8 cellular contexts compared by ENCODE assay signal in the genomic region with DNA sequence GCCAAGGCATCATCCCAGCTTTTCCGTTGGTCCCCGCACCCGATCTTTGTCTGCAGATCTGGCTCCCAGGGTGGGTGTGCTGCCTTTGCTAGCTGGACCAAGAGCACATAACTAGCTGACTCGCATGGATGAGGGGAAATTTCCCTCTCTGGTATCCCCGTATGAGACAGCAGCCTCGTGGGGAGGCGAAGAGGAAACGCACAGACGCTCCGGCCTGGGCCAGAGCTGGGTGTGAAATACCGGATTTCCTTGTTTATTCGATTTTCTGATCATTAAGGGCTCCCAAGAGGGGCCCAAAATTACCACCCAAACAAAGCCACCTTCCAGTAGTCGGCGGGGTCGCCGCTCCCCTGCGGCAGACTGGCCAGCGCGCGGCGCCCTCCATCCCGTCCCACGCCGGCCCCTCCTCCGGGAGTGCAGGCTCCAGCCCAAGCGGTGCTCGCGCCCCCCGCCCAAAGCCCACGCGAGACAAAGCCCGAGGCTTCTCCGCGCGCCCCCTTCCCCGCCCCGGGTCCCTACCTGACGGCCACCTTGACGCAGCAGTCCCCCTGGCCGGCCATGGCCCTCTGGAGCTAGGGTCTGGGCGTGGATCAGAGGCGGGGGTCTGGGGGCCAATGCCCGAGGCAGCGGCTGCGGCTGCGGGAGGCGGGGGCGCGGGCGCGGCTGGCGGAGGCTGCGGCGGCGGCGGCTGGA. TPM values are rescaled to one million over a fixed set of nuclear protein-coding genes. Genes with fewer than 3 reads are reported as not detected.
DNase-seq lines count a peak whose midpoint lies in the region; ATAC-seq and TF ChIP-seq lines count a peak whose summit lies in the region.

No MANE protein-coding gene starts in this region.

- peak overlapping the region; percentile 98 for H3K27ac Mint-ChIP-seq in activated T-helper 17 cell treated with anti-CD3 and anti-CD28 coated beads, Interleukin-2, amount 50 U/mL, for 72 hours

- H3K9me3 ChIP-seq in gastrocnemius medialis: no peaks in the 10 kb centered on the region

- peak overlapping the region; percentile 87 for H3K4me3 ChIP-seq in Jurkat, Clone E6-1 (ENCODE audit: low read length)
- peak overlapping the region; percentile 49 to 57 (median 54) for H3K4me3 ChIP-seq in gastrocnemius medialis

- no peak for TF ChIP-seq CTCF in gastrocnemius medialis (IDR thresholded peaks at IDR 0.05 in 4 of 5, conservative IDR thresholded peaks at IDR 0.05 in 1 of 5)

- H3K27me3 ChIP-seq in gastrocnemius medialis: peaks cover 0 to 12% (median 0%) of the 10 kb centered on the region in 3 donors

- H3K27ac ChIP-seq in gastrocnemius medialis: no peak overlapping the region

- no peak for TF ChIP-seq POLR2A in gastrocnemius medialis (IDR thresholded peaks at IDR 0.05)

- in situ Hi-C loops in gastrocnemius medialis (cut with MboI; ENCODE audit: low sequenced_read_pairs in 4 of 4): no loop called here

- peaks cover 51% of the 10 kb centered on the region for H3K4me1 Mint-ChIP-seq in activated T-helper 17 cell treated with anti-CD3 and anti-CD28 coated beads, Interleukin-2, amount 50 U/mL, for 72 hours

- H3K27me3 Mint-ChIP-seq in activated T-helper 17 cell treated with anti-CD3 and anti-CD28 coated beads, Interleukin-2, amount 50 U/mL, for 72 hours: no peaks in the 10 kb centered on the region

- intact Hi-C loops in left cardiac atrium (cut with DNase I): no loop called here
- intact Hi-C loops in gastrocnemius medialis (cut with DNase I; ENCODE audit: low total_unique reads): loop anchor here (10.0 kb wide), 1 partner anchor 398 kb away; a partner anchor contains a TSS

- H3K4me3 Mint-ChIP-seq in activated T-helper 17 cell treated with anti-CD3 and anti-CD28 coated beads, Interleukin-2, amount 50 U/mL, for 72 hours: peak overlapping the region; percentile 99

- no peaks in the 10 kb centered on the region for H3K36me3 ChIP-seq in gastrocnemius medialis

- peak; percentile 25 for ATAC-seq in activated T-helper 17 cell treated with anti-CD3 and anti-CD28 coated beads, Interleukin-2, amount 50 U/mL, for 72 hours (replicated peaks)
- ATAC-seq in left cardiac atrium (no peak), gastrocnemius medialis (no peak), GM21723 (IDR thresholded peaks at IDR 0.05; ENCODE audit: unreplicated experiment) (no peak), GM21381 (IDR thresholded peaks at IDR 0.05; ENCODE audit: unreplicated experiment) (no peak)

- H3K9me3 Mint-ChIP-seq in activated T-helper 17 cell treated with anti-CD3 and anti-CD28 coated beads, Interleukin-2, amount 50 U/mL, for 72 hours: no peaks in the 10 kb centered on the region

- peaks cover 45% of the 10 kb centered on the region for H3K36me3 Mint-ChIP-seq in activated T-helper 17 cell treated with anti-CD3 and anti-CD28 coated beads, Interleukin-2, amount 50 U/mL, for 72 hours (ENCODE audit: low read depth)

- DNase-seq in D341Med (ENCODE audit: low spot score) (peak; percentile 66), left cardiac atrium (peak; percentile 29), gastrocnemius medialis (no peak), SHP77 (lab: John Stamatoyannopoulos, UW) (no peak)
- DNase-seq in Jurkat, Clone E6-1 (ENCODE audit: low read depth, low spot score): no peak

- H3K4me1 ChIP-seq in gastrocnemius medialis: peaks cover 17 to 28% of the 10 kb centered on the region in 2 donors

RNA-seq across cellular contexts. Expression of a gene that starts 0.5 kb away (rescaled TPM):
- 26.8 TPM for polyA plus RNA-seq in Jurkat, Clone E6-1 (2012; ENCODE audit: insufficient read depth, insufficient read length)
- total RNA-seq in activated T-helper 17 cell treated with anti-CD3 and anti-CD28 coated beads, Interleukin-2, amount 50 U/mL, for 72 hours: 100 to 1,000 TPM in 1 of 2 donors, 10 to 100 TPM in 1; 64.2 to 102 TPM
- total RNA-seq in left cardiac atrium (1 to 10 TPM in 1 of 2 donors, under 1 TPM in 1; 0.94 to 1.0 TPM), gastrocnemius medialis (under 1 TPM; 0.23 to 0.49 (median 0.36) TPM)

Comparison
In these comparisons a context has a peak if more than half of its experiments do, and no peak if none do; other contexts are left out.
1. DNase-seq: peak in D341Med (single experiment) and left cardiac atrium (single experiment); none in Jurkat, Clone E6-1 (single experiment), gastrocnemius medialis (0 of 2) and SHP77 (0 of 2).
2. RNA of a gene that starts 0.5 kb away (total RNA-seq): 64.2 to 102 TPM in activated T-helper 17 cell treated with anti-CD3 and anti-CD28 coated beads, Interleukin-2, amount 50 U/mL, for 72 hours; 0.94 to 1.0 TPM in left cardiac atrium and 0.23 to 0.49 TPM in gastrocnemius medialis; every median in the first group is over 10 times any median in the second.